Comparison of ENCODE assay signal across 13 cellular contexts in the genomic region with DNA sequence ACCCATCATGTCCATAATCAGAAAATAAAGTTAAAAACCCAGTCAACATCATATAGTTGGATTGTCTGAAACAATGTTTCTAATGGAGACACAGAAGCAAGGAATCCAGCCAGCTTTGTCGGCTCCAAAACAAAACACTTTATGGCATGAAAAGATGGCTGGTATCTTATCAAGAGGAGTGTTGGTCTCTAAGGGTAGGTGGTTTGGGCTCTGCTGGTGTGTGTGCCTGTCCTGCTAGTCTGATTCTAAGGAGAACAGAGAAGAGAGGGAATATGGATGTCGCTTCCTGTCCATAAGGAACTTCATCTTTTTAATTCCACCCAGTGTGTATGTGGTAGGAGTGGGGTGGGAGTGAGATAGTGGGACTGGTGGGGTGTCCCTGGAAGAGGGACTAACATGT. TPM values are rescaled to one million over a fixed set of nuclear protein-coding genes. Genes with fewer than 3 reads are reported as not detected.
DNase-seq lines count a peak whose midpoint lies in the region; ATAC-seq, FAIRE-seq and TF ChIP-seq lines count a peak whose summit lies in the region.
"Had no signal": no experiment of that assay in that cellular context is flagged by ENCODE, and none has a peak within 500 bp of the region (broad histone marks: within the 10 kb centered on the region; RNA-seq: fewer than 3 reads in every experiment).

No MANE protein-coding gene starts in this region.

- H3K4me3 ChIP-seq in Caco-2 (ENCODE audit: low read depth, low read length) = no peak overlapping the region
- H3K4me3 ChIP-seq in Peyer's patch = peak overlapping the region in 1 of 4 donors; percentile 15

- H3K9me3 Mint-ChIP-seq in Caco-2 (ENCODE audit: unreplicated experiment) = no peaks in the 10 kb centered on the region
- H3K9me3 Mint-ChIP-seq in progenitor cell of endocrine pancreas (ENCODE audit: low read depth) = no peaks in the 10 kb centered on the region

- H3K4me1 Mint-ChIP-seq in Caco-2 (ENCODE audit: low read depth, unreplicated experiment) (peaks cover 31% of the 10 kb centered on the region), progenitor cell of endocrine pancreas (ENCODE audit: low read depth) (peaks cover 44% of the 10 kb centered on the region)

- no TSS peak for BruUV-seq in Caco-2 (replicated peaks; lab: Mats Ljungman, UMichigan)

- FAIRE-seq in GM12891 (lab: Jason Lieb, UNC) = no peak

- H3K9me3 ChIP-seq in Caco-2 (no peaks in the 10 kb centered on the region), Peyer's patch (no peaks in the 10 kb centered on the region)

- peak; percentile 32 for ATAC-seq in left ventricle myocardium superior
- ATAC-seq in sciatic nerve = no peak

- CTCF ChIA-PET in Caco-2 (lab: Charles Lee) = interaction anchor here (1.2 kb wide), 1 partner anchor 19 kb away, joined by 4 read pairs; the partner anchor contains the start of gene NT5C3A

- no peaks in the 10 kb centered on the region for H3K27me3 Mint-ChIP-seq in Caco-2 (ENCODE audit: insufficient read depth, unreplicated experiment)
- H3K27me3 Mint-ChIP-seq in progenitor cell of endocrine pancreas = no peaks in the 10 kb centered on the region

- H3K36me3 Mint-ChIP-seq in Caco-2 (ENCODE audit: insufficient read depth, unreplicated experiment) (no peaks in the 10 kb centered on the region), progenitor cell of endocrine pancreas (ENCODE audit: insufficient read depth) (no peaks in the 10 kb centered on the region)

- H3K27ac Mint-ChIP-seq in Caco-2 (ENCODE audit: unreplicated experiment) (peak overlapping the region; percentile 83), progenitor cell of endocrine pancreas (peak overlapping the region; percentile 97)

- no peaks in the 10 kb centered on the region for H3K36me3 ChIP-seq in Caco-2 (ENCODE audit: control insufficient read depth, insufficient read depth, low read length)
- H3K36me3 ChIP-seq in Peyer's patch = no peaks in the 10 kb centered on the region

- H3K4me1 ChIP-seq in Caco-2 (peaks cover 32% of the 10 kb centered on the region), Peyer's patch (peaks cover 0 to 41% (median 0%) of the 10 kb centered on the region in 4 donors)

- DNase-seq in Caco-2 = no peak
- DNase-seq in Peyer's patch = no peak
- DNase-seq in left ventricle myocardium superior = no peak
- no peak for DNase-seq in progenitor cell of endocrine pancreas (ENCODE audit: low spot score, unreplicated experiment)
- DNase-seq in DMS153 (lab: John Stamatoyannopoulos, UW) = no peak
- DNase-seq in GM12891 (ENCODE audit: insufficient read length, low spot score) = no peak
- DNase-seq in sciatic nerve (ENCODE audit: low spot score) = no peak
- DNase-seq in NCI-H146 (lab: John Stamatoyannopoulos, UW) = no peak
- DNase-seq: activated CD4-positive, alpha-beta T cell treated with anti-CD3 and anti-CD28 coated beads, Interleukin-2, amount 50 U/mL, for 48 hours; amygdala; NCI-H1105; NCI-H774; occipital lobe had no signal

- intact Hi-C loops in Caco-2 (cut with micrococcal nuclease; ENCODE audit: unreplicated experiment) = loop anchor here (5.0 kb wide), 1 partner anchor 86 kb away; the partner anchor contains the start of gene FKBP9
- intact Hi-C loops in left ventricle myocardium superior (cut with micrococcal nuclease) = no loop called here
- intact Hi-C loops in sciatic nerve (cut with DNase I) = no loop called here

- TF ChIP-seq CTCF in Caco-2 (IDR thresholded peaks at IDR 0.05; ENCODE audit: insufficient read depth in 1 of 2, low read depth in 1 of 2, low read length in 1 of 2, severe bottlenecking in 1 of 2, unreplicated experiment in 1 of 2) (no peak), Peyer's patch (IDR thresholded peaks at IDR 0.05) (no peak), progenitor cell of endocrine pancreas (IDR thresholded peaks at IDR 0.05; ENCODE audit: unreplicated experiment) (no peak)

- H3K27me3 ChIP-seq in Caco-2 (replicated peaks; ENCODE audit: control insufficient read depth, insufficient read depth, low read length) = no peaks in the 10 kb centered on the region
- no peaks in the 10 kb centered on the region for H3K27me3 ChIP-seq in Peyer's patch

- TF ChIP-seq POLR2A in Peyer's patch (IDR thresholded peaks at IDR 0.05) = no peak
- no peak for TF ChIP-seq POLR2A in GM12891 (IDR thresholded peaks at IDR 0.05; ENCODE audit: low read depth, low read length)

- POLR2A ChIA-PET in Caco-2 (lab: Charles Lee) = no interaction called here

- H3K4me3 Mint-ChIP-seq in Caco-2 (ENCODE audit: unreplicated experiment) (peak overlapping the region; percentile 57), progenitor cell of endocrine pancreas (ENCODE audit: low read depth) (peak overlapping the region; percentile 57)

- H3K27ac ChIP-seq in Peyer's patch = peak overlapping the region in 3 of 4 donors; percentile 58 to 85 (median 84)

TF ChIP-seq in GM12891, 5 proteins besides CTCF, POLR2A, EP300 and RAD21:
- TF ChIP-seq PAX5 (IDR thresholded peaks at IDR 0.05; ENCODE audit: insufficient read depth, low read length, severe bottlenecking) (no peak), SPI1 (IDR thresholded peaks at IDR 0.05; ENCODE audit: low read depth, low read length) (no peak), POLR2AphosphoS5 (IDR thresholded peaks at IDR 0.05; ENCODE audit: low read depth, low read length) (no peak), POU2F2 (IDR thresholded peaks at IDR 0.05; ENCODE audit: low read depth, low read length) (no peak), TAF1 (IDR thresholded peaks at IDR 0.05; ENCODE audit: low read depth, low read length) (no peak)
TF ChIP-seq in GM12891: peak in this region for 0.

RNA-seq across cellular contexts. Expression of gene NT5C3A, which starts 19.1 kb away (rescaled TPM):
- total RNA-seq in Caco-2 (2022) = 32.6 and 38.9 TPM in 2 replicates
- 100 to 1,000 TPM in 1 of 4 donors, 10 to 100 TPM in 3; 25.3 to 316 (median 79.8) TPM for total RNA-seq in Peyer's patch
- 28.4 TPM for total RNA-seq in left ventricle myocardium superior
- total RNA-seq in progenitor cell of endocrine pancreas = 35.0 and 36.1 TPM in 2 replicates
- 68.2 TPM for polyA plus RNA-seq in GM12891 (2012; ENCODE audit: low read depth, missing spikeins)
- total RNA-seq in sciatic nerve = 27.9 TPM
